Comparison of ENCODE assay signal across 28 cellular contexts in the genomic region with DNA sequence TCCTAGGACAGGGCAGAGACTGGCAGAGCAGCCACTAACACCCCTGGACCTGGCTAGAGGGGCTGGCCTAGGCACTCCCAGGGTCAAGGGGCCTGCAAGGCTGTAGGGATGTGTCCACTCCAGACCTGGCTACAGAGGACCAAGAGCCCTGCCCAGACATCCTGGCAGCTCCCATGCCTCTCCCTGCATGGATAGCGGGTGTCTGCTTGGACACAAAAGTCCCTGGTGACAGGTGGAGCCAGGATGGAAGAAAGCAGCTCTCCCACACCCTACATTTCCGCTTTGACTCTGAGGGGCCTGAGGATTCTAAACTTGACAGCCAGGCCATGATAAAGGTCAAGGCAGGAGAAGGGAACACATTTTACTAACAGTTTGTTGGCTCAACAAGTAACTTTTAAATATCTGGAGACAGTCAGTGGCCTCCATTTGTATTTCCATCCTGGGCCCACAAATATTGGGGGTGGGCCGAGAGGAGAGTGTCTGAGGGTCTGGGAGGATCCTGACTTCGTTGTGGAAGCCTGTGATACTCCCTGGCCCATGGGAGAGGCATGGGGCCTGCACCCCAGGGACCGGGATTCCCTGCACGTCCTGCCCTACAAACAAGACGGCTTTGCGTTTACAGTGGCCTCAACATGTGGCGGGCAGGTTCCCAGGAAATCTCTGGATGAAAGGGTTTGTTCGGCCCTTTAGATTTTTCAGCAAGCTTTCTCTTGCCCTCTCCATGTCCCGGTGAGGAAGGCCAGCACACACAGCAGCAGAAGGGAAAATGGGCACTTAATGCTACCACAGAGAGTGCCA. TPM values are rescaled to one million over a fixed set of nuclear protein-coding genes. Genes with fewer than 3 reads are reported as not detected.
DNase-seq lines count a peak whose midpoint lies in the region; ATAC-seq, FAIRE-seq and TF ChIP-seq lines count a peak whose summit lies in the region.
"Had no signal": no experiment of that assay in that cellular context is flagged by ENCODE, and none has a peak within 500 bp of the region (broad histone marks: within the 10 kb centered on the region; RNA-seq: fewer than 3 reads in every experiment).

No MANE protein-coding gene starts in this region.

- ATAC-seq in upper lobe of right lung: peak; percentile 13
- ATAC-seq: GM12878 had no signal

- intact Hi-C loops in upper lobe of right lung (cut with DNase I): no loop called here

- peaks cover 7% of the 10 kb centered on the region for H3K9me3 ChIP-seq in upper lobe of right lung
- H3K9me3 ChIP-seq: BE2C had no signal

- H3K27me3 Mint-ChIP-seq in neural crest cell (ENCODE audit: low read depth) (no peaks in the 10 kb centered on the region), osteocyte (ENCODE audit: unreplicated experiment) (no peaks in the 10 kb centered on the region)
- H3K27me3 Mint-ChIP-seq: CD4-positive, alpha-beta memory T cell; CD4-positive, CD25-positive, alpha-beta regulatory T cell; CD8-positive, alpha-beta memory T cell had no signal

- no peak overlapping the region for H3K27ac ChIP-seq in upper lobe of right lung
- H3K27ac ChIP-seq: BLaER1 had no signal

- no peak for FAIRE-seq in urothelium cell line (lab: Jason Lieb, UNC)
- FAIRE-seq: A204.1, GM12878, GM12892, GM18507 had no signal

- H3K27me3 ChIP-seq in upper lobe of right lung: no peaks in the 10 kb centered on the region
- H3K27me3 ChIP-seq: BE2C, BLaER1 had no signal

- H3K4me3 Mint-ChIP-seq in neural crest cell (no peak overlapping the region), osteocyte (ENCODE audit: unreplicated experiment) (no peak overlapping the region)
- H3K4me3 Mint-ChIP-seq: CD14-positive monocyte; CD4-positive, alpha-beta memory T cell; CD4-positive, CD25-positive, alpha-beta regulatory T cell; CD8-positive, alpha-beta memory T cell had no signal

- TF ChIP-seq CTCF in neural crest cell (conservative IDR thresholded peaks at IDR 0.05): no peak
- no peak for TF ChIP-seq CTCF in osteocyte (IDR thresholded peaks at IDR 0.05)
- no peak for TF ChIP-seq CTCF in upper lobe of right lung (IDR thresholded peaks at IDR 0.05)

- H3K4me1 ChIP-seq in upper lobe of right lung: no peaks in the 10 kb centered on the region
- H3K4me1 ChIP-seq: BE2C, BLaER1 had no signal

- DNase-seq in neural crest cell (ENCODE audit: low read depth, low spot score) (no peak), osteocyte (ENCODE audit: extremely low spot score, unreplicated experiment) (peak; percentile 74), upper lobe of right lung (peak; percentile 17), NCI-H82 treated with DMSO at 0.1 percent for 48 hours (lab: John Stamatoyannopoulos, UW; ENCODE audit: unreplicated experiment) (no peak), urothelium cell line (ENCODE audit: low spot score) (no peak)
- DNase-seq in stimulated activated naive CD4-positive, alpha-beta T cell treated with Interleukin-2 at 50 U/mL for 16 hours (lab: John Stamatoyannopoulos, UW): no peak
- DNase-seq: 8988T; ACHN; BE2C; C1 segment of cervical spinal cord; CD4-positive, alpha-beta memory T cell; CD4-positive, CD25-positive, alpha-beta regulatory T cell; CD8-positive, alpha-beta memory T cell; COR-L47; DMS 273 treated with DMSO at 0.1 percent for 48 hours; DMS153; DMS53; DMS79; DND-41; EL; GDM1 had no signal

- no peaks in the 10 kb centered on the region for H3K36me3 ChIP-seq in upper lobe of right lung
- H3K36me3 ChIP-seq: BE2C had no signal

- H3K4me3 ChIP-seq in upper lobe of right lung: no peak overlapping the region
- H3K4me3 ChIP-seq: BLaER1, GM12878 had no signal

- H3K9me3 Mint-ChIP-seq in neural crest cell (peaks cover 10% of the 10 kb centered on the region), osteocyte (ENCODE audit: unreplicated experiment) (peaks cover 21% of the 10 kb centered on the region)

- H3K27ac Mint-ChIP-seq in neural crest cell (ENCODE audit: unreplicated experiment) (peak overlapping the region; percentile 27), osteocyte (ENCODE audit: unreplicated experiment) (no peak overlapping the region)
- H3K27ac Mint-ChIP-seq: CD4-positive, alpha-beta memory T cell; CD4-positive, CD25-positive, alpha-beta regulatory T cell; CD8-positive, alpha-beta memory T cell had no signal

- no peaks in the 10 kb centered on the region for H3K4me1 Mint-ChIP-seq in neural crest cell
- H3K4me1 Mint-ChIP-seq in osteocyte (ENCODE audit: unreplicated experiment): no peaks in the 10 kb centered on the region
- H3K4me1 Mint-ChIP-seq: CD14-positive monocyte; CD4-positive, alpha-beta memory T cell; CD4-positive, CD25-positive, alpha-beta regulatory T cell; CD8-positive, alpha-beta memory T cell had no signal

- H3K36me3 Mint-ChIP-seq in neural crest cell (ENCODE audit: low read depth): peaks cover 37% of the 10 kb centered on the region
- peaks cover 30% of the 10 kb centered on the region for H3K36me3 Mint-ChIP-seq in osteocyte (ENCODE audit: unreplicated experiment)

RNA-seq across cellular contexts. Expression of gene SLC7A9, which starts 19.8 kb away (rescaled TPM):
- total RNA-seq in neural crest cell (0.49 and 0.50 TPM in 2 replicates), osteocyte (0.37 and 0.78 TPM in 2 replicates), upper lobe of right lung (0.46 TPM)
- total RNA-seq: Daoy had no signal

Comparison
In these comparisons a context has a peak if more than half of its experiments do, and no peak if none do; other contexts are left out.
1. DNase-seq: peak in osteocyte (single experiment) and upper lobe of right lung (single experiment); none in neural crest cell (single experiment), NCI-H82 treated with DMSO at 0.1 percent for 48 hours (single experiment), urothelium cell line (single experiment) and stimulated activated naive CD4-positive, alpha-beta T cell treated with Interleukin-2 at 50 U/mL for 16 hours (single experiment).